In genomic region chr18:49500136-49500921, GRCh38 we compare ENCODE assay signal across 1 cellular context.
TF ChIP-seq lines count a peak whose summit lies in the region.

No MANE protein-coding gene starts in this region.

TF ChIP-seq in HEK293, 187 proteins besides CTCF, POLR2A, EP300 and RAD21 (continued from another document):
- TF ChIP-seq, protein P1, sequence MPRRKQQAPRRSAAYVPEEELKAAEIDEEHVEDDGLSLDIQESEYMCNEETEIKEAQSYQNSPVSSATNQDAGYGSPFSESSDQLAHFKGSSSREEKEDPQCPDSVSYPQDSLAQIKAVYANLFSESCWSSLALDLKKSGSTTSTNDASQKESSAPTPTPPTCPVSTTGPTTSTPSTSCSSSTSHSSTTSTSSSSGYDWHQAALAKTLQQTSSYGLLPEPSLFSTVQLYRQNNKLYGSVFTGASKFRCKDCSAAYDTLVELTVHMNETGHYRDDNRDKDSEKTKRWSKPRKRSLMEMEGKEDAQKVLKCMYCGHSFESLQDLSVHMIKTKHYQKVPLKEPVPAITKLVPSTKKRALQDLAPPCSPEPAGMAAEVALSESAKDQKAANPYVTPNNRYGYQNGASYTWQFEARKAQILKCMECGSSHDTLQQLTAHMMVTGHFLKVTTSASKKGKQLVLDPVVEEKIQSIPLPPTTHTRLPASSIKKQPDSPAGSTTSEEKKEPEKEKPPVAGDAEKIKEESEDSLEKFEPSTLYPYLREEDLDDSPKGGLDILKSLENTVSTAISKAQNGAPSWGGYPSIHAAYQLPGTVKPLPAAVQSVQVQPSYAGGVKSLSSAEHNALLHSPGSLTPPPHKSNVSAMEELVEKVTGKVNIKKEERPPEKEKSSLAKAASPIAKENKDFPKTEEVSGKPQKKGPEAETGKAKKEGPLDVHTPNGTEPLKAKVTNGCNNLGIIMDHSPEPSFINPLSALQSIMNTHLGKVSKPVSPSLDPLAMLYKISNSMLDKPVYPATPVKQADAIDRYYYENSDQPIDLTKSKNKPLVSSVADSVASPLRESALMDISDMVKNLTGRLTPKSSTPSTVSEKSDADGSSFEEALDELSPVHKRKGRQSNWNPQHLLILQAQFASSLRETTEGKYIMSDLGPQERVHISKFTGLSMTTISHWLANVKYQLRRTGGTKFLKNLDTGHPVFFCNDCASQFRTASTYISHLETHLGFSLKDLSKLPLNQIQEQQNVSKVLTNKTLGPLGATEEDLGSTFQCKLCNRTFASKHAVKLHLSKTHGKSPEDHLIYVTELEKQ (tag by site-specific recombination; IDR thresholded peaks at IDR 0.05; ENCODE audit: borderline replicate concordance): no peak
- TF ChIP-seq ZNF518A (tag by site-specific recombination; conservative IDR thresholded peaks at IDR 0.05; ENCODE audit: low read depth) (no peak), ZNF843 (tag by site-specific recombination; IDR thresholded peaks at IDR 0.05) (no peak), ZFP37 (tag by site-specific recombination; IDR thresholded peaks at IDR 0.05) (no peak), ZNF146 (tag by site-specific recombination; IDR thresholded peaks at IDR 0.05) (no peak), ZNF221 (tag by site-specific recombination; IDR thresholded peaks at IDR 0.05; ENCODE audit: borderline replicate concordance) (no peak), FEZF1 (tag by site-specific recombination; IDR thresholded peaks at IDR 0.05) (peak; percentile 73), ZNF501 (tag by site-specific recombination; IDR thresholded peaks at IDR 0.05) (no peak), MYNN (tag by site-specific recombination; IDR thresholded peaks at IDR 0.05; ENCODE audit: borderline replicate concordance) (peak; percentile 77), ZNF560 (tag by site-specific recombination; IDR thresholded peaks at IDR 0.05; ENCODE audit: borderline replicate concordance) (no peak), ZNF2 (tag by site-specific recombination; IDR thresholded peaks at IDR 0.05) (no peak), SCRT2 (tag by site-specific recombination; IDR thresholded peaks at IDR 0.05) (no peak), ZNF776 (tag by site-specific recombination; IDR thresholded peaks at IDR 0.05; ENCODE audit: borderline replicate concordance) (no peak), ZNF610 (tag by site-specific recombination; IDR thresholded peaks at IDR 0.05; ENCODE audit: borderline replicate concordance) (no peak), ZNF561 (tag by site-specific recombination; IDR thresholded peaks at IDR 0.05; ENCODE audit: borderline replicate concordance) (no peak), ZSCAN30 (tag by site-specific recombination; IDR thresholded peaks at IDR 0.05) (no peak), BCL11B (tag by site-specific recombination; IDR thresholded peaks at IDR 0.05; ENCODE audit: low read depth) (no peak), GLI2 (tag by site-specific recombination; IDR thresholded peaks at IDR 0.05; ENCODE audit: borderline replicate concordance, low read depth) (no peak), ZIC2 (tag by site-specific recombination; IDR thresholded peaks at IDR 0.05) (peak; percentile 71)
- TF ChIP-seq, protein P2, sequence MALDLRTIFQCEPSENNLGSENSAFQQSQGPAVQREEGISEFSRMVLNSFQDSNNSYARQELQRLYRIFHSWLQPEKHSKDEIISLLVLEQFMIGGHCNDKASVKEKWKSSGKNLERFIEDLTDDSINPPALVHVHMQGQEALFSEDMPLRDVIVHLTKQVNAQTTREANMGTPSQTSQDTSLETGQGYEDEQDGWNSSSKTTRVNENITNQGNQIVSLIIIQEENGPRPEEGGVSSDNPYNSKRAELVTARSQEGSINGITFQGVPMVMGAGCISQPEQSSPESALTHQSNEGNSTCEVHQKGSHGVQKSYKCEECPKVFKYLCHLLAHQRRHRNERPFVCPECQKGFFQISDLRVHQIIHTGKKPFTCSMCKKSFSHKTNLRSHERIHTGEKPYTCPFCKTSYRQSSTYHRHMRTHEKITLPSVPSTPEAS (tag by site-specific recombination; IDR thresholded peaks at IDR 0.05): no peak
